ENCODE assay signal across 1 cellular context in the genomic region with DNA sequence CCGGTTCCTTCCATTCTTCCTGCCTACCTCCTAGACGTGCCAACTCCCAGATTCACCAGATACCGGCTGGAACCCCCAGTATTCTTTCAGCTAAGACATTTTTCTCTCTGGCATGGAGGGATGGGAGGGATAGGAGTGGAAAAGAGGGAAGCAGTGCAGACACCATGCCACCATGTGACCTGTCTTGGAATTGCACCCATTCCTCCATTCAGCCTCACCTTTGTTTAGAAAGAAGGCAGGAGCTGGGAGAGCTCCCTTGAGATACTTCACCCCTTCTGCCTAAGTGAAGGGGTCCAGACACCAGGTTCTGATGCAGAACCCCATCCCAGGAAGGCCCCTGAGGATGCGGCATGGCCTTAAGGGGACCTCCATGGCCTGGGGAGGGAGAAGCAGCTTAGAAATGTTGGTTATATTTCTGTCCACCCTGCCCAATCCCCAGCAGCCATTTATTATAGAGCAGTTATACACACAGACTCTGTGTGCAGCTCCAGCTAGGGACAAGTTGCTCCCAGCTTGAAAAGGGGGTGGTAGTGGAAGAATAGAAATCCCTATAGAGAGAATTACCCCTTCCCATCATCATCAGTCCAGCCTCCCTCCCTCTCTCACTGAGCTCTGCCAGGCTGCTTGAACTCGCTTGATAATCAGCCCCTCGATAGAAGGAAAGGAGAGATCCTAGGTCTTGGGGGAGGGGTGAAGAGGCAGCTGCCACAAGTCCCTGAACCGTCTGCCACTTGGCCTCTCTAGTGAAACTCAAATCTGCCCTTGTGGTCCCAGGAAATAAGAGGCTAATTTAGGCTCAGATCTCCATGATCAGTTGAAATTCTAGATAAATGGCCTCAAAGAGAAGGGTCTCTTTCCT.
TF ChIP-seq lines count a peak whose summit lies in the region.

No MANE protein-coding gene starts in this region.

TF ChIP-seq in SK-N-SH, 30 proteins besides CTCF, POLR2A, EP300 and RAD21 (continued from another document):
- no peak for TF ChIP-seq TAF1 (IDR thresholded peaks at IDR 0.05; ENCODE audit: borderline replicate concordance, low read depth, low read length)
- TF ChIP-seq TEAD4 (IDR thresholded peaks at IDR 0.05; ENCODE audit: borderline replicate concordance, insufficient read depth) = no peak
- peak; percentile 72 for TF ChIP-seq SMC3 (IDR thresholded peaks at IDR 0.05; ENCODE audit: low read depth, low read length)
- TF ChIP-seq, protein P1, sequence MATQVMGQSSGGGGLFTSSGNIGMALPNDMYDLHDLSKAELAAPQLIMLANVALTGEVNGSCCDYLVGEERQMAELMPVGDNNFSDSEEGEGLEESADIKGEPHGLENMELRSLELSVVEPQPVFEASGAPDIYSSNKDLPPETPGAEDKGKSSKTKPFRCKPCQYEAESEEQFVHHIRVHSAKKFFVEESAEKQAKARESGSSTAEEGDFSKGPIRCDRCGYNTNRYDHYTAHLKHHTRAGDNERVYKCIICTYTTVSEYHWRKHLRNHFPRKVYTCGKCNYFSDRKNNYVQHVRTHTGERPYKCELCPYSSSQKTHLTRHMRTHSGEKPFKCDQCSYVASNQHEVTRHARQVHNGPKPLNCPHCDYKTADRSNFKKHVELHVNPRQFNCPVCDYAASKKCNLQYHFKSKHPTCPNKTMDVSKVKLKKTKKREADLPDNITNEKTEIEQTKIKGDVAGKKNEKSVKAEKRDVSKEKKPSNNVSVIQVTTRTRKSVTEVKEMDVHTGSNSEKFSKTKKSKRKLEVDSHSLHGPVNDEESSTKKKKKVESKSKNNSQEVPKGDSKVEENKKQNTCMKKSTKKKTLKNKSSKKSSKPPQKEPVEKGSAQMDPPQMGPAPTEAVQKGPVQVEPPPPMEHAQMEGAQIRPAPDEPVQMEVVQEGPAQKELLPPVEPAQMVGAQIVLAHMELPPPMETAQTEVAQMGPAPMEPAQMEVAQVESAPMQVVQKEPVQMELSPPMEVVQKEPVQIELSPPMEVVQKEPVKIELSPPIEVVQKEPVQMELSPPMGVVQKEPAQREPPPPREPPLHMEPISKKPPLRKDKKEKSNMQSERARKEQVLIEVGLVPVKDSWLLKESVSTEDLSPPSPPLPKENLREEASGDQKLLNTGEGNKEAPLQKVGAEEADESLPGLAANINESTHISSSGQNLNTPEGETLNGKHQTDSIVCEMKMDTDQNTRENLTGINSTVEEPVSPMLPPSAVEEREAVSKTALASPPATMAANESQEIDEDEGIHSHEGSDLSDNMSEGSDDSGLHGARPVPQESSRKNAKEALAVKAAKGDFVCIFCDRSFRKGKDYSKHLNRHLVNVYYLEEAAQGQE (IDR thresholded peaks at IDR 0.05; ENCODE audit: low read depth, low read length) = no peak
- TF ChIP-seq, protein P2, sequence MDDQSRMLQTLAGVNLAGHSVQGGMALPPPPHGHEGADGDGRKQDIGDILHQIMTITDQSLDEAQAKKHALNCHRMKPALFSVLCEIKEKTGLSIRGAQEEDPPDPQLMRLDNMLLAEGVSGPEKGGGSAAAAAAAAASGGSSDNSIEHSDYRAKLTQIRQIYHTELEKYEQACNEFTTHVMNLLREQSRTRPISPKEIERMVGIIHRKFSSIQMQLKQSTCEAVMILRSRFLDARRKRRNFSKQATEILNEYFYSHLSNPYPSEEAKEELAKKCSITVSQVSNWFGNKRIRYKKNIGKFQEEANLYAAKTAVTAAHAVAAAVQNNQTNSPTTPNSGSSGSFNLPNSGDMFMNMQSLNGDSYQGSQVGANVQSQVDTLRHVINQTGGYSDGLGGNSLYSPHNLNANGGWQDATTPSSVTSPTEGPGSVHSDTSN (IDR thresholded peaks at IDR 0.05) = no peak
- TF ChIP-seq, protein P3, sequence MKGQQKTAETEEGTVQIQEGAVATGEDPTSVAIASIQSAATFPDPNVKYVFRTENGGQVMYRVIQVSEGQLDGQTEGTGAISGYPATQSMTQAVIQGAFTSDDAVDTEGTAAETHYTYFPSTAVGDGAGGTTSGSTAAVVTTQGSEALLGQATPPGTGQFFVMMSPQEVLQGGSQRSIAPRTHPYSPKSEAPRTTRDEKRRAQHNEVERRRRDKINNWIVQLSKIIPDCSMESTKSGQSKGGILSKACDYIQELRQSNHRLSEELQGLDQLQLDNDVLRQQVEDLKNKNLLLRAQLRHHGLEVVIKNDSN (IDR thresholded peaks at IDR 0.05; ENCODE audit: borderline replicate concordance, low read depth) = peak; percentile 38; the same call in 1 of the 2 replicates
- TF ChIP-seq, protein P4, sequence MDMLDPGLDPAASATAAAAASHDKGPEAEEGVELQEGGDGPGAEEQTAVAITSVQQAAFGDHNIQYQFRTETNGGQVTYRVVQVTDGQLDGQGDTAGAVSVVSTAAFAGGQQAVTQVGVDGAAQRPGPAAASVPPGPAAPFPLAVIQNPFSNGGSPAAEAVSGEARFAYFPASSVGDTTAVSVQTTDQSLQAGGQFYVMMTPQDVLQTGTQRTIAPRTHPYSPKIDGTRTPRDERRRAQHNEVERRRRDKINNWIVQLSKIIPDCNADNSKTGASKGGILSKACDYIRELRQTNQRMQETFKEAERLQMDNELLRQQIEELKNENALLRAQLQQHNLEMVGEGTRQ (IDR thresholded peaks at IDR 0.05; ENCODE audit: borderline replicate concordance, low read depth, low read length) = peak; percentile 6; the same call in 1 of the 2 replicates
- TF ChIP-seq MXI1 (IDR thresholded peaks at IDR 0.05; ENCODE audit: low read depth, low read length) = peak; percentile 57; the same call in 1 of the 2 replicates
- no peak for TF ChIP-seq YY1 (IDR thresholded peaks at IDR 0.05; ENCODE audit: low read depth)
- no peak for TF ChIP-seq FOXJ3 (CRISPR knock-in tag; IDR thresholded peaks at IDR 0.05)
- TF ChIP-seq GABPA (IDR thresholded peaks at IDR 0.05; ENCODE audit: low read depth) = no peak
- no peak for TF ChIP-seq JUND (IDR thresholded peaks at IDR 0.05)
- TF ChIP-seq MEF2A (IDR thresholded peaks at IDR 0.05; ENCODE audit: borderline replicate concordance, low read depth) = no peak
- TF ChIP-seq, protein P5, sequence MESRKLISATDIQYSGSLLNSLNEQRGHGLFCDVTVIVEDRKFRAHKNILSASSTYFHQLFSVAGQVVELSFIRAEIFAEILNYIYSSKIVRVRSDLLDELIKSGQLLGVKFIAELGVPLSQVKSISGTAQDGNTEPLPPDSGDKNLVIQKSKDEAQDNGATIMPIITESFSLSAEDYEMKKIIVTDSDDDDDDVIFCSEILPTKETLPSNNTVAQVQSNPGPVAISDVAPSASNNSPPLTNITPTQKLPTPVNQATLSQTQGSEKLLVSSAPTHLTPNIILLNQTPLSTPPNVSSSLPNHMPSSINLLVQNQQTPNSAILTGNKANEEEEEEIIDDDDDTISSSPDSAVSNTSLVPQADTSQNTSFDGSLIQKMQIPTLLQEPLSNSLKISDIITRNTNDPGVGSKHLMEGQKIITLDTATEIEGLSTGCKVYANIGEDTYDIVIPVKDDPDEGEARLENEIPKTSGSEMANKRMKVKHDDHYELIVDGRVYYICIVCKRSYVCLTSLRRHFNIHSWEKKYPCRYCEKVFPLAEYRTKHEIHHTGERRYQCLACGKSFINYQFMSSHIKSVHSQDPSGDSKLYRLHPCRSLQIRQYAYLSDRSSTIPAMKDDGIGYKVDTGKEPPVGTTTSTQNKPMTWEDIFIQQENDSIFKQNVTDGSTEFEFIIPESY (IDR thresholded peaks at IDR 0.05; ENCODE audit: borderline replicate concordance, low read depth) = no peak
TF ChIP-seq in SK-N-SH: peak in this region for 4.
